In the genomic region with DNA sequence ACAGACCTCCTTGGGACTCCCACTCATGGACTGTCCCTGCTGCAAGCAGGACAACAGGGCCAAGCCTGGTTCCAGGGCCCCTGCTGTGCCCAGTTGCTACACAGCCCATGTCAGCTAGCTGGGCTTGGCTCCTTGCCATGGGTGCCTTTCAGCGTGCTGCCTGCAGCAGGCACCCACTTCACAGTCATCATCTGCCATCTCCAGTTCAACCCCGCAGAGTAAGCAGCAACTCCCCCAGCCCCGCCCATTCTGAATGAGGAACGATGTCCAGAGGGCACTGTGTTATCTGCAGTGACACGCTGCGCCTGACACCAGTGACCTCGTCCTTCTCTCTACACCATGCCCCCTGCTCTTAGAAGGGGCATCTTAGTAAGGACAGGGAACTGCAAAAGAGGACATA, we compare ENCODE assay signal across 1 cellular context.
TF ChIP-seq lines count a peak whose summit lies in the region.
"Not testable (repeated sequence)": the region's sequence is repeated elsewhere in the genome, so short reads cannot be mapped to it uniquely, and the experiment has no call there.

No MANE protein-coding gene starts in this region.

TF ChIP-seq in HepG2, 621 proteins besides CTCF, POLR2A, EP300 and RAD21:
- TF ChIP-seq, protein P1, sequence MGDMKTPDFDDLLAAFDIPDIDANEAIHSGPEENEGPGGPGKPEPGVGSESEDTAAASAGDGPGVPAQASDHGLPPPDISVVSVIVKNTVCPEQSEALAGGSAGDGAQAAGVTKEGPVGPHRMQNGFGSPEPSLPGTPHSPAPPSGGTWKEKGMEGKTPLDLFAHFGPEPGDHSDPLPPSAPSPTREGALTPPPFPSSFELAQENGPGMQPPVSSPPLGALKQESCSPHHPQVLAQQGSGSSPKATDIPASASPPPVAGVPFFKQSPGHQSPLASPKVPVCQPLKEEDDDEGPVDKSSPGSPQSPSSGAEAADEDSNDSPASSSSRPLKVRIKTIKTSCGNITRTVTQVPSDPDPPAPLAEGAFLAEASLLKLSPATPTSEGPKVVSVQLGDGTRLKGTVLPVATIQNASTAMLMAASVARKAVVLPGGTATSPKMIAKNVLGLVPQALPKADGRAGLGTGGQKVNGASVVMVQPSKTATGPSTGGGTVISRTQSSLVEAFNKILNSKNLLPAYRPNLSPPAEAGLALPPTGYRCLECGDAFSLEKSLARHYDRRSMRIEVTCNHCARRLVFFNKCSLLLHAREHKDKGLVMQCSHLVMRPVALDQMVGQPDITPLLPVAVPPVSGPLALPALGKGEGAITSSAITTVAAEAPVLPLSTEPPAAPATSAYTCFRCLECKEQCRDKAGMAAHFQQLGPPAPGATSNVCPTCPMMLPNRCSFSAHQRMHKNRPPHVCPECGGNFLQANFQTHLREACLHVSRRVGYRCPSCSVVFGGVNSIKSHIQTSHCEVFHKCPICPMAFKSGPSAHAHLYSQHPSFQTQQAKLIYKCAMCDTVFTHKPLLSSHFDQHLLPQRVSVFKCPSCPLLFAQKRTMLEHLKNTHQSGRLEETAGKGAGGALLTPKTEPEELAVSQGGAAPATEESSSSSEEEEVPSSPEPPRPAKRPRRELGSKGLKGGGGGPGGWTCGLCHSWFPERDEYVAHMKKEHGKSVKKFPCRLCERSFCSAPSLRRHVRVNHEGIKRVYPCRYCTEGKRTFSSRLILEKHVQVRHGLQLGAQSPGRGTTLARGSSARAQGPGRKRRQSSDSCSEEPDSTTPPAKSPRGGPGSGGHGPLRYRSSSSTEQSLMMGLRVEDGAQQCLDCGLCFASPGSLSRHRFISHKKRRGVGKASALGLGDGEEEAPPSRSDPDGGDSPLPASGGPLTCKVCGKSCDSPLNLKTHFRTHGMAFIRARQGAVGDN (CRISPR knock-in tag; IDR thresholded peaks at IDR 0.05) = 0 out of 2 replicates have a peak, but pooled peaks have one; percentile 9
- not testable (repeated sequence) for TF ChIP-seq NR2F6 (IDR thresholded peaks at IDR 0.05)
- TF ChIP-seq NR2F6 (CRISPR knock-in tag; IDR thresholded peaks at IDR 0.05) (0 out of 2 replicates have a peak, but pooled peaks have one; percentile 15), CBX5 (CRISPR knock-in tag; IDR thresholded peaks at IDR 0.05; ENCODE audit: borderline replicate concordance) (0 out of 2 replicates have a peak, but pooled peaks have one; percentile 30), POGK (CRISPR knock-in tag; conservative IDR thresholded peaks at IDR 0.05) (peak; percentile 85), HOXA3 (CRISPR knock-in tag; IDR thresholded peaks at IDR 0.05) (peak; percentile 17; the same call in 1 of the 2 replicates), STAG1 (CRISPR knock-in tag; IDR thresholded peaks at IDR 0.05) (peak; percentile 17; the same call in 1 of the 2 replicates)
